In the genomic region with DNA sequence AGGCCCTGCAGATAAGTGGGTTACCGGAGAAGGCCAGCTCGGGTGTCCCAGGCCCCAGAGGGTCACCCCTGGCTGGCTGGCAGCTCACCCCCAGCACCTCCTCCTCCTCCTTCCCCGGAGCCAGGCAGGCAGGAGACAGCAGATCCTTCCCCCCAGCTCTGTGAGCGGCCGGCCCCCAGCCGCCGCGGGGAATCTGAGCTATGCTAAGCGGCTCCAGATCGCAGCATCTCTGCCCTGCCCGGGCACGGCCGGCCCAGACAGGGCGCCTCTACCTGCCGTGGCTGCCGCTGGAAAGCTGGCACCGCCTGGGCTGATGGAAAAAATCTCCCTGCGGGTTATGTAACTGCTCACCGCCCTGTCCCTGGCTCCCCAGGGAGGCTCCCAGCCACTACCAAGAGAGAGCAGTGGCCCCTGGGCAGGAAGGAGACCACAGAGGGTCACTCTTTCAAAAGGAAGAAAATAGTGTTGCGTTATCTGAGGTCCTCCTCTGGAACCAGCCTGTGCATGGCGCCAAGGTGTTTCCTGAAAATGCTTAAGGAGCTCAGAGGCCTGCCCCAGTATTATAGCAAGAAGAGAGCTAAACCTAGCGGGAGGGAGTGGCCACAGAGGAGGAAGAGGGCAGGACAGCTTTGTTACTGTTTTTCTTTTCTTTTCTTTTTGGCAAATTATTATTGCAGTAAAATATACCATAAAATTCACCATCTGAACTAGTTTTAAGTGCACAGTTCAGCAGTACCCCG, we compare ENCODE assay signal across 15 cellular contexts.
DNase-seq lines count a peak whose midpoint lies in the region; ATAC-seq and TF ChIP-seq lines count a peak whose summit lies in the region.
"Had no signal": no experiment of that assay in that cellular context is flagged by ENCODE, and none has a peak within 500 bp of the region (broad histone marks: within the 10 kb centered on the region; RNA-seq: fewer than 3 reads in every experiment).

No MANE protein-coding gene starts in this region.

- intact Hi-C loops in breast epithelium (cut with DNase I; ENCODE audit: low total_unique reads) (loop anchor here (5.0 kb wide), 1 partner anchor 435 kb away; no protein-coding TSS in a partner anchor), MCF 10A (cut with micrococcal nuclease) (loop anchor here (10.0 kb wide), 2 partner anchors 97 to 297 kb away; no protein-coding TSS in a partner anchor), upper lobe of right lung (cut with DNase I) (no loop called here)

- BruUV-seq in MCF 10A (replicated peaks; lab: Mats Ljungman, UMichigan), result no TSS peak

- H3K9me3 Mint-ChIP-seq in MCF 10A (ENCODE audit: unreplicated experiment), result no peaks in the 10 kb centered on the region
- H3K9me3 Mint-ChIP-seq: activated naive CD4-positive, alpha-beta T cell treated with anti-CD3 and anti-CD28 coated beads, Interleukin-2, amount 50 U/mL, for 24 hours; immature natural killer cell; nephron had no signal

- no peaks in the 10 kb centered on the region for H3K9me3 ChIP-seq in breast epithelium
- H3K9me3 ChIP-seq in esophagus (ENCODE audit: control insufficient read depth in 2 of 2, insufficient read depth in 1 of 2, low read depth in 1 of 2, low read length in 1 of 2), result no peaks in the 10 kb centered on the region
- no peaks in the 10 kb centered on the region for H3K9me3 ChIP-seq in upper lobe of right lung
- H3K9me3 ChIP-seq in BE2C, result no peaks in the 10 kb centered on the region
- H3K9me3 ChIP-seq: A549 had no signal

- ATAC-seq in upper lobe of right lung, result peak; percentile 67
- no peak for ATAC-seq in GM21619 (IDR thresholded peaks at IDR 0.05; ENCODE audit: unreplicated experiment)
- no peak for ATAC-seq in GM19467 (IDR thresholded peaks at IDR 0.05; ENCODE audit: unreplicated experiment)
- ATAC-seq: A549 had no signal

- no peaks in the 10 kb centered on the region for H3K27me3 Mint-ChIP-seq in MCF 10A (ENCODE audit: insufficient read depth, unreplicated experiment)
- H3K27me3 Mint-ChIP-seq: activated naive CD4-positive, alpha-beta T cell treated with anti-CD3 and anti-CD28 coated beads, Interleukin-2, amount 50 U/mL, for 24 hours had no signal

- TF ChIP-seq CTCF in breast epithelium (IDR thresholded peaks at IDR 0.05), result no peak
- TF ChIP-seq CTCF in MCF 10A (IDR thresholded peaks at IDR 0.05; ENCODE audit: unreplicated experiment), result no peak
- TF ChIP-seq CTCF in upper lobe of right lung (IDR thresholded peaks at IDR 0.05), result no peak
- TF ChIP-seq CTCF in BE2C (IDR thresholded peaks at IDR 0.05; ENCODE audit: low read depth, low read length), result no peak

- no peaks in the 10 kb centered on the region for H3K27me3 ChIP-seq in breast epithelium
- H3K27me3 ChIP-seq in esophagus (ENCODE audit: control insufficient read depth in 1 of 2, insufficient read depth in 2 of 2, low read length in 2 of 2), result no peaks in the 10 kb centered on the region
- H3K27me3 ChIP-seq in upper lobe of right lung, result no peaks in the 10 kb centered on the region
- no peaks in the 10 kb centered on the region for H3K27me3 ChIP-seq in BE2C

- H3K4me3 ChIP-seq in breast epithelium (no peak overlapping the region), esophagus (ENCODE audit: low read depth in 1 of 2, low read length in 2 of 2) (no peak overlapping the region), upper lobe of right lung (no peak overlapping the region), BE2C (ENCODE audit: low read depth, low read length) (no peak overlapping the region)
- H3K4me3 ChIP-seq: A549 had no signal

- no peak for TF ChIP-seq POLR2A in breast epithelium (IDR thresholded peaks at IDR 0.05)

- H3K4me1 ChIP-seq in breast epithelium (no peaks in the 10 kb centered on the region), esophagus (ENCODE audit: control insufficient read depth in 2 of 2, insufficient read depth in 2 of 2, low read length in 1 of 2) (peaks cover 0 to 4% of the 10 kb centered on the region in 2 donors), upper lobe of right lung (peaks cover 3% of the 10 kb centered on the region), BE2C (peaks cover 2% of the 10 kb centered on the region)

- H3K27ac Mint-ChIP-seq in MCF 10A (ENCODE audit: low read depth, unreplicated experiment), result no peak overlapping the region
- H3K27ac Mint-ChIP-seq: nephron had no signal

- H3K27ac ChIP-seq in breast epithelium (peak overlapping the region; percentile 58 to 80), esophagus (ENCODE audit: low read depth in 2 of 2, low read length in 1 of 2) (peak overlapping the region; percentile 5 to 19), upper lobe of right lung (peak overlapping the region; percentile 42)
- H3K27ac ChIP-seq: A549 had no signal

- H3K4me1 Mint-ChIP-seq in MCF 10A (ENCODE audit: insufficient read depth, unreplicated experiment), result no peaks in the 10 kb centered on the region
- H3K4me1 Mint-ChIP-seq: activated naive CD4-positive, alpha-beta T cell treated with anti-CD3 and anti-CD28 coated beads, Interleukin-2, amount 50 U/mL, for 24 hours had no signal

- DNase-seq in breast epithelium (ENCODE audit: low spot score in 2 of 2) (peak in 1 of 2 donors; percentile 63), MCF 10A (ENCODE audit: unreplicated experiment) (no peak), mucosa of gallbladder (ENCODE audit: low spot score) (peak; percentile 41), upper lobe of right lung (no peak), BE2C (no peak)
- DNase-seq: Calu3; immature natural killer cell; NCI-H510A treated with DMSO at 0.1 percent for 48 hours; stimulated activated CD4-positive, alpha-beta T cell treated with anti-CD3 and anti-CD28 coated beads, Interleukin-12 subunit alpha, Interleukin-12 subunit beta, amount 100 ng/mL, for 4 hours had no signal

- POLR2A ChIA-PET in MCF 10A (lab: Yijun Ruan, JAX), result interaction anchor here (0.8 kb wide), 1 partner anchor 11 kb away, joined by 3 read pairs; no protein-coding TSS in a partner anchor

- no peaks in the 10 kb centered on the region for H3K36me3 ChIP-seq in breast epithelium
- peaks cover 2 to 6% of the 10 kb centered on the region in 2 donors for H3K36me3 ChIP-seq in esophagus (ENCODE audit: control insufficient read depth in 2 of 2, insufficient read depth in 2 of 2, low read length in 1 of 2)
- H3K36me3 ChIP-seq in upper lobe of right lung, result no peaks in the 10 kb centered on the region
- no peaks in the 10 kb centered on the region for H3K36me3 ChIP-seq in BE2C

- H3K4me3 Mint-ChIP-seq in MCF 10A (ENCODE audit: unreplicated experiment), result no peak overlapping the region
- H3K4me3 Mint-ChIP-seq: activated naive CD4-positive, alpha-beta T cell treated with anti-CD3 and anti-CD28 coated beads, Interleukin-2, amount 50 U/mL, for 24 hours; immature natural killer cell; nephron had no signal

- peaks cover 22% of the 10 kb centered on the region for H3K36me3 Mint-ChIP-seq in MCF 10A (ENCODE audit: insufficient read depth, unreplicated experiment)
- H3K36me3 Mint-ChIP-seq: activated naive CD4-positive, alpha-beta T cell treated with anti-CD3 and anti-CD28 coated beads, Interleukin-2, amount 50 U/mL, for 24 hours had no signal

- WGBS in esophagus, 2 donors, result 45 to 62% methylated on average over 23 of the region's 23 CpGs

- CTCF ChIA-PET in MCF 10A (lab: Yijun Ruan, JAX), result no interaction called here

Comparison
In these comparisons a context has a peak if more than half of its experiments do, and no peak if none do; other contexts are left out.
1. H3K27ac ChIP-seq: peak in every context shown above with its lines; median percentile 69 in breast epithelium; 42 in upper lobe of right lung; 12 in esophagus.